Comparison of ENCODE assay signal across 17 cellular contexts in genomic region chr12:52392465-52393007, GRCh38. TPM values are rescaled to one million over a fixed set of nuclear protein-coding genes. Genes with fewer than 3 reads are reported as not detected.
DNase-seq lines count a peak whose midpoint lies in the region; ATAC-seq, FAIRE-seq and TF ChIP-seq lines count a peak whose summit lies in the region.
"Had no signal": no experiment of that assay in that cellular context is flagged by ENCODE, and none has a peak within 500 bp of the region (broad histone marks: within the 10 kb centered on the region; RNA-seq: fewer than 3 reads in every experiment).

No MANE protein-coding gene starts in this region.

- H3K4me1 ChIP-seq in mammary epithelial cell (ENCODE audit: insufficient read depth, low read length) (peaks cover 63% of the 10 kb centered on the region), breast epithelium (peaks cover 0 to 3% of the 10 kb centered on the region in 2 donors), keratinocyte (ENCODE audit: control insufficient read depth, extremely low read depth, insufficient read depth, low read length) (peaks cover 52% of the 10 kb centered on the region)

- H3K4me3 ChIP-seq in mammary epithelial cell (replicated peaks in 1 of 3; ENCODE audit: insufficient read depth in 1 of 3, low read depth in 2 of 3, low read length in 3 of 3) (no peak overlapping the region), breast epithelium (no peak overlapping the region), bronchial epithelial cell (ENCODE audit: low read depth, low read length) (no peak overlapping the region), keratinocyte (ENCODE audit: control insufficient read depth in 2 of 3, extremely low read depth in 1 of 3, insufficient read depth in 2 of 3, low read depth in 1 of 3, low read length in 3 of 3) (no peak overlapping the region)
- H3K4me3 ChIP-seq: BLaER1 treated with 17β-estradiol and CSF1 and Interleukin-3, amounts not matched to agents 10 nM and 100 nM; GM23248 had no signal

- dilution Hi-C loops in mammary epithelial cell (cut with HindIII; ENCODE audit: low sequenced_read_pairs) = loop anchor here (10.0 to 25.0 kb wide), 2 partner anchors 472 to 595 kb away; no protein-coding TSS in a partner anchor
- dilution Hi-C loops in keratinocyte (cut with MboI; ENCODE audit: extremely low pct_ligation_motif_present, low sequenced_read_pairs) = no loop called here

- no peaks in the 10 kb centered on the region for H3K36me3 ChIP-seq in mammary epithelial cell (ENCODE audit: insufficient read depth, low read length)
- no peaks in the 10 kb centered on the region for H3K36me3 ChIP-seq in breast epithelium
- H3K36me3 ChIP-seq in bronchial epithelial cell (ENCODE audit: control insufficient read depth, insufficient read depth, low read length) = no peaks in the 10 kb centered on the region
- no peaks in the 10 kb centered on the region for H3K36me3 ChIP-seq in keratinocyte (ENCODE audit: control insufficient read depth in 2 of 2, extremely low read depth in 1 of 2, insufficient read depth in 2 of 2, low read length in 2 of 2)
- H3K36me3 ChIP-seq: BLaER1 treated with 17β-estradiol and CSF1 and Interleukin-3, amounts not matched to agents 10 nM and 100 nM had no signal

- H2AFZ ChIP-seq in mammary epithelial cell (ENCODE audit: low read depth, low read length) (no peak overlapping the region), keratinocyte (ENCODE audit: control insufficient read depth, low read length) (no peak overlapping the region)
- H2AFZ ChIP-seq: GM23248 had no signal

- WGBS in mammary epithelial cell (ENCODE audit: low coverage, missing lambda C conversion rate) = 45% methylated on average over 7 of the region's 7 CpGs

- H3K4me2 ChIP-seq in mammary epithelial cell (ENCODE audit: insufficient read depth, low read depth, low read length) (no peak overlapping the region), keratinocyte (ENCODE audit: control insufficient read depth, extremely low read depth, insufficient read depth, low read depth, low read length) (peak overlapping the region; percentile 1)

- H3K9me1 ChIP-seq in keratinocyte (ENCODE audit: control insufficient read depth, extremely low read depth, insufficient read depth, low read length) = no peaks in the 10 kb centered on the region

- H4K20me1 ChIP-seq in mammary epithelial cell (ENCODE audit: insufficient read depth, low read length) (no peaks in the 10 kb centered on the region), keratinocyte (ENCODE audit: control insufficient read depth, extremely low read depth, insufficient read depth, low read length) (no peaks in the 10 kb centered on the region)
- H4K20me1 ChIP-seq: BLaER1 treated with 17β-estradiol and CSF1 and Interleukin-3, amounts not matched to agents 10 nM and 100 nM had no signal

- no peaks in the 10 kb centered on the region for H3K27me3 ChIP-seq in mammary epithelial cell (ENCODE audit: insufficient read depth, low read length)
- H3K27me3 ChIP-seq in breast epithelium = no peaks in the 10 kb centered on the region
- H3K27me3 ChIP-seq in bronchial epithelial cell (ENCODE audit: control insufficient read depth, insufficient read depth, low read length) = no peaks in the 10 kb centered on the region
- H3K27me3 ChIP-seq in keratinocyte (ENCODE audit: control insufficient read depth, extremely low read depth, insufficient read depth, low read length) = no peaks in the 10 kb centered on the region
- H3K27me3 ChIP-seq: BLaER1 treated with 17β-estradiol and CSF1 and Interleukin-3, amounts not matched to agents 10 nM and 100 nM had no signal

- peak; percentile 52 for FAIRE-seq in bronchial epithelial cell (lab: Jason Lieb, UNC)
- peak; percentile 94 for FAIRE-seq in keratinocyte (lab: Jason Lieb, UNC)
- FAIRE-seq: H54 had no signal

- CTCF ChIA-PET in mammary epithelial cell (lab: Charles Lee; ENCODE audit: low non-redundant PET) = interaction anchor here (0.6 kb wide), 1 partner anchor 115 kb away, joined by 4 read pairs; no protein-coding TSS in a partner anchor

- no TSS peak for BruUV-seq in mammary epithelial cell (replicated peaks; lab: Mats Ljungman, UMichigan)

- in situ Hi-C loops in mammary epithelial cell (cut with MboI; ENCODE audit: low sequenced_read_pairs in 2 of 2) = loop anchor here (10.0 to 25.0 kb wide), 3 partner anchors 52 to 595 kb away; no protein-coding TSS in a partner anchor

- no peak for TF ChIP-seq POLR2A in breast epithelium (IDR thresholded peaks at IDR 0.05)

- no peak overlapping the region for H3K9ac ChIP-seq in mammary epithelial cell (ENCODE audit: insufficient read depth, low read length)
- no peak overlapping the region for H3K9ac ChIP-seq in keratinocyte (ENCODE audit: control insufficient read depth, extremely low read depth, insufficient read depth, low read length)
- H3K9ac ChIP-seq: BLaER1 treated with 17β-estradiol and CSF1 and Interleukin-3, amounts not matched to agents 10 nM and 100 nM; GM23248 had no signal

- H3K9me3 ChIP-seq in mammary epithelial cell (replicated peaks; ENCODE audit: insufficient read depth, low read length) (no peaks in the 10 kb centered on the region), breast epithelium (no peaks in the 10 kb centered on the region), keratinocyte (ENCODE audit: control insufficient read depth, low read depth, low read length) (no peaks in the 10 kb centered on the region)
- H3K9me3 ChIP-seq: BLaER1 treated with 17β-estradiol and CSF1 and Interleukin-3, amounts not matched to agents 10 nM and 100 nM had no signal

- H3K79me2 ChIP-seq in mammary epithelial cell (ENCODE audit: insufficient read depth, low read length) = no peaks in the 10 kb centered on the region
- H3K79me2 ChIP-seq in keratinocyte (ENCODE audit: control insufficient read depth, insufficient read depth, low read length) = no peaks in the 10 kb centered on the region

- ATAC-seq in HG02970 (IDR thresholded peaks at IDR 0.05; ENCODE audit: low FRiP score, unreplicated experiment) = no peak
- ATAC-seq in HG03139 (IDR thresholded peaks at IDR 0.05; ENCODE audit: unreplicated experiment) = no peak
- ATAC-seq: HCT116 had no signal

- H3K27ac ChIP-seq in mammary epithelial cell (ENCODE audit: insufficient read depth, low read depth, low read length) (peak overlapping the region; percentile 19), breast epithelium (peak overlapping the region in 1 of 2 donors; percentile 29), keratinocyte (ENCODE audit: control insufficient read depth, insufficient read depth, low read length) (peak overlapping the region; percentile 48)
- H3K27ac ChIP-seq: BLaER1 treated with 17β-estradiol and CSF1 and Interleukin-3, amounts not matched to agents 10 nM and 100 nM; GM23248 had no signal

- no peak for TF ChIP-seq CTCF in mammary epithelial cell (conservative IDR thresholded peaks at IDR 0.05 in 1 of 2, IDR thresholded peaks at IDR 0.05 in 1 of 2; ENCODE audit: extremely low read depth in 1 of 2, insufficient read depth in 1 of 2, low read depth in 1 of 2, low read length in 2 of 2)
- no peak for TF ChIP-seq CTCF in breast epithelium (IDR thresholded peaks at IDR 0.05)
- TF ChIP-seq CTCF in bronchial epithelial cell (IDR thresholded peaks at IDR 0.05; ENCODE audit: insufficient read depth, low read length, severe bottlenecking) = no peak
- TF ChIP-seq CTCF in keratinocyte (optimal IDR thresholded peaks at IDR 0.05 in 1 of 3, IDR thresholded peaks at IDR 0.05 in 1 of 3, conservative IDR thresholded peaks at IDR 0.05 in 1 of 3; ENCODE audit: extremely low read depth in 1 of 3, insufficient read depth in 2 of 3, low read length in 3 of 3) = no peak

- intact Hi-C loops in mammary epithelial cell (cut with micrococcal nuclease) = loop anchor here (2.0 to 10.0 kb wide), 2 partner anchors 60 to 292 kb away; partner anchors contain the start of genes KRT1 and KRT6B
- intact Hi-C loops in breast epithelium (cut with DNase I; ENCODE audit: low total_unique reads) = no loop called here

- DNase-seq in mammary epithelial cell = peak; percentile 69
- no peak for DNase-seq in breast epithelium (ENCODE audit: low spot score in 2 of 2)
- peak; percentile 78 for DNase-seq in bronchial epithelial cell (ENCODE audit: low read depth)
- DNase-seq in keratinocyte (ENCODE audit: low read depth, low spot score) = no peak
- no peak for DNase-seq in NCI-H2227 (lab: John Stamatoyannopoulos, UW; ENCODE audit: unreplicated experiment)
- DNase-seq: 8988T; ACHN; CD4-positive, CD25-positive, alpha-beta regulatory T cell; DMS53; GF-D8; GM23248 had no signal

RNA-seq across cellular contexts. Expression of gene KRT84, which starts 7.1 kb away (rescaled TPM):
- total RNA-seq in mammary epithelial cell (under 1 TPM in 1 of 2 donors, not detected in 1; 0.14 TPM), breast epithelium (not detected), bronchial epithelial cell (not detected in 2 replicates)
- polyA plus RNA-seq in mammary epithelial cell (0.08 TPM), keratinocyte (0.05 to 0.13 TPM (median 0.10 TPM) in 3 replicates)
- polyA minus RNA-seq in mammary epithelial cell (not detected), keratinocyte (0.20 TPM in 1 of 3 replicates, not detected in the others)
- polyA plus RNA-seq in keratinocyte (2011; ENCODE audit: low read depth) = 0.50 TPM
- polyA plus RNA-seq in keratinocyte (2011; cell fraction: cytosol; rRNA removed) = 0.02 and 0.08 TPM in 2 replicates
- 0.06 and 0.24 TPM in 2 replicates for polyA plus RNA-seq in keratinocyte (2011; cell fraction: nucleus; rRNA removed)
- polyA plus RNA-seq in keratinocyte (2012; ENCODE audit: low replicate concordance) = 0.34 TPM in 1 of 2 replicates, not detected in the other
- not detected for polyA minus RNA-seq in keratinocyte (2011; cell fraction: cytosol; rRNA and poly(A)+ RNA removed)
- polyA minus RNA-seq in keratinocyte (2011; cell fraction: nucleus; rRNA and poly(A)+ RNA removed) = 0.21 TPM in 1 of 2 replicates, not detected in the other
- total RNA-seq: CD4-positive, CD25-positive, alpha-beta regulatory T cell; GM23248; HT1080 had no signal
- polyA plus RNA-seq: CD4-positive, CD25-positive, alpha-beta regulatory T cell; GM23248 had no signal

RNA-seq across cellular contexts. Expression of gene KRT82, which starts 13.6 kb away (rescaled TPM):
- total RNA-seq in mammary epithelial cell (not detected), breast epithelium (not detected), bronchial epithelial cell (not detected in 2 replicates)
- polyA plus RNA-seq in mammary epithelial cell (0.01 TPM), keratinocyte (0.03 TPM in 1 of 3 replicates, not detected in the others)
- polyA minus RNA-seq in mammary epithelial cell (not detected), keratinocyte (not detected in 3 replicates)
- 0.10 TPM for polyA plus RNA-seq in keratinocyte (2011; ENCODE audit: low read depth)
- polyA plus RNA-seq in keratinocyte (2011; cell fraction: cytosol; rRNA removed) = not detected in 2 replicates
- polyA plus RNA-seq in keratinocyte (2011; cell fraction: nucleus; rRNA removed) = not detected in 2 replicates
- polyA plus RNA-seq in keratinocyte (2012; ENCODE audit: low replicate concordance) = 0.25 TPM in 1 of 2 replicates, not detected in the other
- polyA minus RNA-seq in keratinocyte (2011; cell fraction: cytosol; rRNA and poly(A)+ RNA removed) = not detected
- polyA minus RNA-seq in keratinocyte (2011; cell fraction: nucleus; rRNA and poly(A)+ RNA removed) = not detected in 2 replicates
- total RNA-seq: CD4-positive, CD25-positive, alpha-beta regulatory T cell; GM23248; HT1080 had no signal
- polyA plus RNA-seq: CD4-positive, CD25-positive, alpha-beta regulatory T cell; GM23248 had no signal

RNA-seq across cellular contexts. Expression of gene KRT85, which starts 25.3 kb away (rescaled TPM):
- total RNA-seq in mammary epithelial cell (not detected), breast epithelium (not detected), bronchial epithelial cell (not detected in 2 replicates)
- polyA plus RNA-seq in mammary epithelial cell (not detected), keratinocyte (not detected in 3 replicates)
- polyA minus RNA-seq in mammary epithelial cell (not detected), keratinocyte (not detected in 3 replicates)
- polyA plus RNA-seq in keratinocyte (2011; ENCODE audit: low read depth) = not detected
- not detected in 2 replicates for polyA plus RNA-seq in keratinocyte (2011; cell fraction: cytosol; rRNA removed)
- not detected in 2 replicates for polyA plus RNA-seq in keratinocyte (2011; cell fraction: nucleus; rRNA removed)
- polyA plus RNA-seq in keratinocyte (2012; ENCODE audit: low replicate concordance) = not detected in 2 replicates
- not detected for polyA minus RNA-seq in keratinocyte (2011; cell fraction: cytosol; rRNA and poly(A)+ RNA removed)
- polyA minus RNA-seq in keratinocyte (2011; cell fraction: nucleus; rRNA and poly(A)+ RNA removed) = not detected in 2 replicates
- total RNA-seq: CD4-positive, CD25-positive, alpha-beta regulatory T cell; GM23248; HT1080 had no signal
- polyA plus RNA-seq: CD4-positive, CD25-positive, alpha-beta regulatory T cell; GM23248 had no signal

RNA-seq across cellular contexts. Expression of gene KRT75, which starts 41.6 kb away (rescaled TPM):
- total RNA-seq in mammary epithelial cell (10 to 100 TPM in 1 of 2 donors, 1 to 10 TPM in 1; 3.2 to 26.5 TPM), breast epithelium (not detected), bronchial epithelial cell (1.8 and 7.3 TPM in 2 replicates)
- polyA plus RNA-seq in mammary epithelial cell (3.1 TPM), keratinocyte (59.4 to 151 TPM (median 60.5 TPM) in 3 replicates)
- polyA minus RNA-seq in mammary epithelial cell (0.62 TPM), keratinocyte (77.0 to 171 TPM (median 89.5 TPM) in 3 replicates)
- 143 TPM for polyA plus RNA-seq in keratinocyte (2011; ENCODE audit: low read depth)
- 91.3 and 121 TPM in 2 replicates for polyA plus RNA-seq in keratinocyte (2011; cell fraction: cytosol; rRNA removed)
- polyA plus RNA-seq in keratinocyte (2011; cell fraction: nucleus; rRNA removed) = 151 and 198 TPM in 2 replicates
- polyA plus RNA-seq in keratinocyte (2012; ENCODE audit: low replicate concordance) = 57.0 and 152 TPM in 2 replicates
- polyA minus RNA-seq in keratinocyte (2011; cell fraction: cytosol; rRNA and poly(A)+ RNA removed) = 144 TPM
- 87.8 and 113 TPM in 2 replicates for polyA minus RNA-seq in keratinocyte (2011; cell fraction: nucleus; rRNA and poly(A)+ RNA removed)
- total RNA-seq: CD4-positive, CD25-positive, alpha-beta regulatory T cell; GM23248; HT1080 had no signal
- polyA plus RNA-seq: CD4-positive, CD25-positive, alpha-beta regulatory T cell; GM23248 had no signal

RNA-seq across cellular contexts. Expression of gene KRT6B, which starts 59.4 kb away (rescaled TPM):
- 1,000 to 10,000 TPM; 1,675 to 3,751 TPM for total RNA-seq in mammary epithelial cell
- polyA plus RNA-seq in mammary epithelial cell = 2,534 TPM
- polyA minus RNA-seq in mammary epithelial cell = 2,595 TPM
- total RNA-seq in breast epithelium = 10 to 100 TPM in 2 of 3 donors, not detected in 1; 42.0 to 69.2 TPM
- 287 and 1,881 TPM in 2 replicates for total RNA-seq in bronchial epithelial cell
- polyA plus RNA-seq in keratinocyte = 1,722 to 4,902 TPM (median 2,016 TPM) in 3 replicates
- 2,938 TPM for polyA plus RNA-seq in keratinocyte (2011; ENCODE audit: low read depth)
- polyA plus RNA-seq in keratinocyte (2011; cell fraction: cytosol; rRNA removed) = 2,812 and 3,083 TPM in 2 replicates
- 2,797 and 2,980 TPM in 2 replicates for polyA plus RNA-seq in keratinocyte (2011; cell fraction: nucleus; rRNA removed)
- 1,858 and 2,565 TPM in 2 replicates for polyA plus RNA-seq in keratinocyte (2012; ENCODE audit: low replicate concordance)
- polyA minus RNA-seq in keratinocyte = 2,114 to 3,991 TPM (median 2,742 TPM) in 3 replicates
- 3,211 TPM for polyA minus RNA-seq in keratinocyte (2011; cell fraction: cytosol; rRNA and poly(A)+ RNA removed)
- polyA minus RNA-seq in keratinocyte (2011; cell fraction: nucleus; rRNA and poly(A)+ RNA removed) = 1,354 and 1,584 TPM in 2 replicates
- total RNA-seq: CD4-positive, CD25-positive, alpha-beta regulatory T cell; GM23248; HT1080 had no signal
- polyA plus RNA-seq: CD4-positive, CD25-positive, alpha-beta regulatory T cell; GM23248 had no signal

Comparison
In these comparisons a context has a peak if more than half of its experiments do, and no peak if none do; other contexts are left out.
1. DNase-seq: peak in mammary epithelial cell (single experiment) and bronchial epithelial cell (single experiment); none in breast epithelium (0 of 2), keratinocyte (single experiment) and NCI-H2227 (single experiment).